12 cellular contexts compared by ENCODE assay signal in the genomic region with DNA sequence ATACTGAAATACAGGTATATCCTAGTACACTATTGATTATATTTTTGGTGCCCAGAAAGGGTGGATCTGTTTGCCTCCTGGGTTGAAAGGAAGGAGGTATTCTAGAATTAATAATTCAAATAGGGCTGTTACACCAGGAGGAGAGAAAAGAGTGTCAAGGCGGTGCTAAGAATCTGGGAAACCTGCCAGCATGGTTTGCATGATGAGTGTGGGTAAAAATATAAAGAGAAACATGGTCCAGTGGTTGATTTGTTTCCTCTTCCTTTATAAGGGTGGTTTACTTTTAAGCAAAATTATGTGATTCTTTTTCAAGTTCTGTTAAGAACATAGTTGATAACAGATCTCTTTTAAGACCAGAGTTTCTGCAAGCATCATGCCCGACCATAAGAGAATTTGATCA.
DNase-seq lines count a peak whose midpoint lies in the region; ATAC-seq and TF ChIP-seq lines count a peak whose summit lies in the region.
"Had no signal": no experiment of that assay in that cellular context is flagged by ENCODE, and none has a peak within 500 bp of the region (broad histone marks: within the 10 kb centered on the region; RNA-seq: fewer than 3 reads in every experiment).

No MANE protein-coding gene starts in this region.

- no peaks in the 10 kb centered on the region for H3K9me3 ChIP-seq in CD4-positive, alpha-beta T cell (ENCODE audit: control insufficient read depth, low read length)
- H3K9me3 ChIP-seq: tibial nerve had no signal

- H3K27me3 ChIP-seq in CD4-positive, alpha-beta T cell (ENCODE audit: control insufficient read depth, insufficient read depth, low read length), result no peaks in the 10 kb centered on the region
- H3K27me3 ChIP-seq: neural progenitor cell, tibial nerve had no signal

- intact Hi-C loops in CD4-positive, alpha-beta T cell (cut with DNase I, micrococcal nuclease), result no loop called here

- no peaks in the 10 kb centered on the region for H3K9me3 Mint-ChIP-seq in CD4-positive, alpha-beta T cell
- H3K9me3 Mint-ChIP-seq: dendritic cell treated with granulocyte-macrophage colony-stimulating factor and Interleukin-4, amounts not matched to agents 40 ng/mL and 50 ng/mL, for 4 days; neural progenitor cell had no signal

- no peak for ATAC-seq in CD4-positive, alpha-beta T cell (ENCODE audit: poor library complexity)
- no peak for ATAC-seq in GM18858 (IDR thresholded peaks at IDR 0.05; ENCODE audit: unreplicated experiment)

- H3K36me3 Mint-ChIP-seq in CD4-positive, alpha-beta T cell (ENCODE audit: low read depth), result no peaks in the 10 kb centered on the region
- H3K36me3 Mint-ChIP-seq: neural progenitor cell had no signal

- CTCF ChIA-PET in CD4-positive, alpha-beta T cell (lab: Charles Lee), result no interaction called here

- TF ChIP-seq CTCF in cardiac fibroblast (IDR thresholded peaks at IDR 0.05; ENCODE audit: low read depth, low read length), result no peak
- TF ChIP-seq CTCF in retinal pigment epithelial cell (conservative IDR thresholded peaks at IDR 0.05; ENCODE audit: low read depth, low read length), result no peak
- TF ChIP-seq CTCF in CD4-positive, alpha-beta T cell (IDR thresholded peaks at IDR 0.05), result no peak

- H3K4me3 ChIP-seq in cardiac fibroblast (replicated peaks in 1 of 2; ENCODE audit: low read depth in 2 of 2, low read length in 2 of 2) (no peak overlapping the region), retinal pigment epithelial cell (ENCODE audit: low read length) (no peak overlapping the region)
- H3K4me3 ChIP-seq: neural progenitor cell, tibial nerve had no signal

- POLR2A ChIA-PET in CD4-positive, alpha-beta T cell (lab: Charles Lee), result no interaction called here

- no peak overlapping the region for H3K27ac Mint-ChIP-seq in CD4-positive, alpha-beta T cell
- H3K27ac Mint-ChIP-seq: dendritic cell treated with granulocyte-macrophage colony-stimulating factor and Interleukin-4, amounts not matched to agents 40 ng/mL and 50 ng/mL, for 4 days; neural progenitor cell had no signal

- H3K4me3 Mint-ChIP-seq in CD4-positive, alpha-beta T cell, result no peak overlapping the region
- H3K4me3 Mint-ChIP-seq: dendritic cell treated with granulocyte-macrophage colony-stimulating factor and Interleukin-4, amounts not matched to agents 40 ng/mL and 50 ng/mL, for 4 days; neural progenitor cell had no signal

- DNase-seq in NCI-H1436 (lab: John Stamatoyannopoulos, UW) (peak; percentile 24), NCI-H1436 treated with DMSO at 0.1 percent for 48 hours (lab: John Stamatoyannopoulos, UW) (no peak), NCI-H1105 (lab: John Stamatoyannopoulos, UW) (peak; percentile 75), cardiac fibroblast (ENCODE audit: low read depth in 2 of 2) (peak; percentile 59 to 77), retinal pigment epithelial cell (ENCODE audit: low read depth) (peak; percentile 22)
- no peak for DNase-seq in NK-92 treated with Interleukin-12 subunit alpha and Interleukin-12 subunit beta, amount 100 ng/mL, for 24 hours (lab: John Stamatoyannopoulos, UW)
- no peak for DNase-seq in CD4-positive, alpha-beta T cell
- DNase-seq: 8988T had no signal

- no peak overlapping the region for H3K27ac ChIP-seq in CD4-positive, alpha-beta T cell (ENCODE audit: low read depth, low read length)
- H3K27ac ChIP-seq: neural progenitor cell, tibial nerve had no signal

- H3K27me3 Mint-ChIP-seq in CD4-positive, alpha-beta T cell, result peaks cover 18% of the 10 kb centered on the region
- H3K27me3 Mint-ChIP-seq: dendritic cell treated with granulocyte-macrophage colony-stimulating factor and Interleukin-4, amounts not matched to agents 40 ng/mL and 50 ng/mL, for 4 days had no signal

- H3K4me1 Mint-ChIP-seq in CD4-positive, alpha-beta T cell (ENCODE audit: low read depth), result no peaks in the 10 kb centered on the region
- H3K4me1 Mint-ChIP-seq: neural progenitor cell had no signal

Comparison
In these comparisons a context has a peak if more than half of its experiments do, and no peak if none do; other contexts are left out.
1. DNase-seq: peak in NCI-H1436 (single experiment), NCI-H1105 (single experiment), cardiac fibroblast (2 of 2) and retinal pigment epithelial cell (single experiment); none in NCI-H1436 treated with DMSO at 0.1 percent for 48 hours (single experiment), NK-92 treated with Interleukin-12 subunit alpha and Interleukin-12 subunit beta, amount 100 ng/mL, for 24 hours (single experiment) and CD4-positive, alpha-beta T cell (0 of 10).